15 cellular contexts compared by ENCODE assay signal in genomic region chr1:2452583-2453315, GRCh38. TPM values are rescaled to one million over a fixed set of nuclear protein-coding genes. Genes with fewer than 3 reads are reported as not detected.
DNase-seq lines count a peak whose midpoint lies in the region; TF ChIP-seq lines count a peak whose summit lies in the region.
"Had no signal": no experiment of that assay in that cellular context is flagged by ENCODE, and none has a peak within 500 bp of the region (broad histone marks: within the 10 kb centered on the region; RNA-seq: fewer than 3 reads in every experiment).

No MANE protein-coding gene starts in this region.

- H3K4me3 ChIP-seq in BE2C (ENCODE audit: low read depth, low read length) = no peak overlapping the region
- H3K4me3 ChIP-seq: body of pancreas, lower lobe of right lung, uterus had no signal

- H3K27me3 ChIP-seq in BE2C = no peaks in the 10 kb centered on the region
- H3K27me3 ChIP-seq: body of pancreas, uterus had no signal

- TF ChIP-seq CTCF in BE2C (IDR thresholded peaks at IDR 0.05; ENCODE audit: low read depth, low read length) = no peak

- DNase-seq in C1 segment of cervical spinal cord (lab: John Stamatoyannopoulos, UW) (peak in 12 of 14 donors; percentile 20 to 81 (median 66)), NCI-H82 treated with DMSO at 0.1 percent for 48 hours (lab: John Stamatoyannopoulos, UW; ENCODE audit: unreplicated experiment) (peak; percentile 34), epithelial cell of prostate (ENCODE audit: low read depth, low spot score) (no peak), nucleus accumbens (lab: John Stamatoyannopoulos, UW) (peak in 47 of 56 donors; percentile 13 to 89 (median 65)), BE2C (no peak), NCI-H1436 (lab: John Stamatoyannopoulos, UW) (no peak)
- no peak for DNase-seq in stimulated activated CD4-positive, alpha-beta T cell treated with anti-CD3 and anti-CD28 coated beads, Interleukin-4, amount 100 ng/mL, for 4 hours
- DNase-seq in activated CD4-positive, CD25-positive, alpha-beta regulatory T cell (lab: John Stamatoyannopoulos, UW) = no peak
- DNase-seq: activated CD4-positive, alpha-beta T cell treated with anti-CD3 and anti-CD28 coated beads, Interleukin-2, amount 10 ng/mL, durations not matched to agents 24 days and 14 days; body of pancreas; lower lobe of right lung; NCI-H1105 treated with DMSO at 0.1 percent for 48 hours; stimulated activated CD4-positive, alpha-beta T cell treated with anti-CD3 and anti-CD28 coated beads, Interleukin-1b, Interleukin-23, amount 100 ng/mL, for 48 hours; uterus had no signal

- no peaks in the 10 kb centered on the region for H3K36me3 ChIP-seq in BE2C
- H3K36me3 ChIP-seq: lower lobe of right lung, uterus had no signal

- peak overlapping the region; percentile 77 for H3K27ac ChIP-seq in epithelial cell of prostate
- H3K27ac ChIP-seq: body of pancreas, lower lobe of right lung, parathyroid adenoma, uterus had no signal

- no peaks in the 10 kb centered on the region for H3K9me3 ChIP-seq in BE2C
- H3K9me3 ChIP-seq: body of pancreas, lower lobe of right lung, uterus had no signal

- no peaks in the 10 kb centered on the region for H3K4me1 ChIP-seq in BE2C
- H3K4me1 ChIP-seq: body of pancreas, lower lobe of right lung, parathyroid adenoma, uterus had no signal

RNA-seq across cellular contexts. Expression of gene PLCH2, which starts 23.3 kb away (rescaled TPM):
- 6.1 TPM for polyA plus RNA-seq in BE2C (2012; ENCODE audit: insufficient read depth, insufficient read length, low read depth)

RNA-seq across cellular contexts. Expression of gene PEX10, which starts 40.4 kb away (rescaled TPM):
- 21.7 TPM for polyA plus RNA-seq in BE2C (2012; ENCODE audit: insufficient read depth, insufficient read length, low read depth)

Comparison
In these comparisons a context has a peak if more than half of its experiments do, and no peak if none do; other contexts are left out.
1. DNase-seq: peak in C1 segment of cervical spinal cord (12 of 14), NCI-H82 treated with DMSO at 0.1 percent for 48 hours (single experiment) and nucleus accumbens (47 of 56); none in epithelial cell of prostate (single experiment), BE2C (single experiment), NCI-H1436 (single experiment), stimulated activated CD4-positive, alpha-beta T cell treated with anti-CD3 and anti-CD28 coated beads, Interleukin-4, amount 100 ng/mL, for 4 hours (0 of 2) and activated CD4-positive, CD25-positive, alpha-beta regulatory T cell (0 of 4).